In the genomic region with DNA sequence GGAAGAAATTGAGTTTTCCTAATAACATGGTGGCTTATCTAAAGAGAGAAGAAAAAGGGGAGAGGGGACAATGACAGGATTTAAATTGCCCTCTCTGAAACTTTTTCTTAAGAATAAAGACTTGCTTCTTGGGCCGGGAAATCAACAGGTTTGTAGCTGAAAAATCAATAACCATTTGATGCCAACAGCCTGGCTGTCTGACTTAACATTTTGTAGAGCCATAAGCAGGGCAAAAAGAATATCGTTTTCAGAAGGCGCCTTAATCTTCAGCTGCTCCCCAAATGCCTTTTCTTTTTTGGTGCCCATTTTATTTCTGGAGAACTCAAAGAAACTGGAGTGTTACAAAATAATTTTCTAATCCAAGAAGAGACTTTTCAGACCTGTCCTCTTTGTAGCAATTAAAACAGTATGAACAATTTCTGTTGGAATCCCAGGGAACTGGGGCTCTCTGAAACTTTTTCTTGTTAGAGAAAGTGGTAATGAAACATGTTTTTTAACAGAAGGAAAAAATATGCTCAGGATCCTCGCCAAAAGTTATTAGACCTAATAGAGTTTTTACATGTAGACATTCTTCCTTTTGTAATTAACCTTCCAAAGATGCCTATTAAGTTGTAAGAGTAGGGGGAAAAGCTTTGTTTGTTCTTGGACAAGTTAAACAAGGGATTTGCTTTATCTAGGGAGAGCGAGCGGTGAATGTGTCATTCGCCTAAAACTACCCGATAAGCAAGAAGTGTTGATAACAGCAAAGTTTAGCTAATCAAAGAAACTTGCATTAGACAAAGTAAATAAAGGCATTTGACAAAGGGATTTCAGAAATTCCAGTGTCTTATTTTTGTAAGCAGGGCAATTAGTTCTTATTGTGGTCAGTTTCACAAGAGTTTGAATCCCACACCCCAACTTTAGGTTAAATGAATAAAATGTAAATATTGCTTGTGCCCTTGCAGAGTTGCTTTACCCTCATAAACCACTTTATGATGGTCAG, we compare ENCODE assay signal across 12 cellular contexts. TPM values are rescaled to one million over a fixed set of nuclear protein-coding genes. Genes with fewer than 3 reads are reported as not detected.
DNase-seq lines count a peak whose midpoint lies in the region; ATAC-seq and TF ChIP-seq lines count a peak whose summit lies in the region.
"Had no signal": no experiment of that assay in that cellular context is flagged by ENCODE, and none has a peak within 500 bp of the region (broad histone marks: within the 10 kb centered on the region; RNA-seq: fewer than 3 reads in every experiment).

No MANE protein-coding gene starts in this region.

- H3K27me3 ChIP-seq in rectal smooth muscle tissue (ENCODE audit: control insufficient read depth, insufficient read depth, low read length): no peaks in the 10 kb centered on the region
- peaks cover 32% of the 10 kb centered on the region for H3K27me3 ChIP-seq in foreskin keratinocyte

- H3K9ac ChIP-seq in rectal smooth muscle tissue (ENCODE audit: low read length): no peak overlapping the region

- no peak for TF ChIP-seq CTCF in astrocyte of the cerebellum (IDR thresholded peaks at IDR 0.05; ENCODE audit: low read depth, low read length, missing control alignments)
- no peak for TF ChIP-seq CTCF in foreskin keratinocyte (conservative IDR thresholded peaks at IDR 0.05)

- no peak for ATAC-seq in HG03175 (IDR thresholded peaks at IDR 0.05; ENCODE audit: unreplicated experiment)
- no peak for ATAC-seq in foreskin keratinocyte

- H3K4me3 ChIP-seq in astrocyte of the cerebellum (ENCODE audit: low read depth, low read length): peak overlapping the region; percentile 69
- H3K4me3 ChIP-seq in rectal smooth muscle tissue (ENCODE audit: low read length): peak overlapping the region; percentile 79

- H3K36me3 ChIP-seq in rectal smooth muscle tissue (ENCODE audit: control insufficient read depth, insufficient read depth, low read length): no peaks in the 10 kb centered on the region

- H3K27ac ChIP-seq in rectal smooth muscle tissue (ENCODE audit: low read depth, low read length) (peak overlapping the region; percentile 36), foreskin keratinocyte (no peak overlapping the region)

- in situ Hi-C loops in astrocyte of the cerebellum (cut with HindIII; ENCODE audit: low sequenced_read_pairs): loop anchor here (10.0 kb wide), 1 partner anchor 155 kb away; no protein-coding TSS in a partner anchor

- H3K4me1 ChIP-seq in rectal smooth muscle tissue (ENCODE audit: control insufficient read depth, insufficient read depth, low read length) (peaks cover 13% of the 10 kb centered on the region), foreskin keratinocyte (no peaks in the 10 kb centered on the region)

- DNase-seq in EH (ENCODE audit: low read depth): peak; percentile 44
- DNase-seq in astrocyte of the cerebellum (ENCODE audit: low read depth): no peak
- DNase-seq in iris pigment epithelial cell (ENCODE audit: low read depth): peak; percentile 65
- DNase-seq in SW 1271 (lab: John Stamatoyannopoulos, UW): no peak
- no peak for DNase-seq in foreskin keratinocyte
- no peak for DNase-seq in GF-D8 (lab: John Stamatoyannopoulos, UW)
- DNase-seq: activated CD8-positive, alpha-beta memory T cell treated with anti-CD3 and anti-CD28 coated beads, Interleukin-2, amount 50 U/mL, for 4 hours; NCI-H510A treated with DMSO at 0.1 percent for 48 hours; occipital lobe had no signal

RNA-seq across cellular contexts. Expression of a gene that starts 2.2 kb away (rescaled TPM):
- total RNA-seq in foreskin keratinocyte: not detected in 2 replicates
- polyA plus RNA-seq in foreskin keratinocyte: not detected in 2 replicates
- total RNA-seq: T-helper 1 cell treated with Interleukin-12 subunit alpha and Interleukin-12 subunit beta and Interleukin-4 antibody, amounts not matched to agents 30 ng/mL and 1 ng/mL, for 36 hours had no signal

Comparison
In these comparisons a context has a peak if more than half of its experiments do, and no peak if none do; other contexts are left out.
1. DNase-seq: peak in EH (single experiment) and iris pigment epithelial cell (single experiment); none in astrocyte of the cerebellum (single experiment), SW 1271 (0 of 2), foreskin keratinocyte (0 of 2) and GF-D8 (single experiment).